ENCODE assay signal across 1 cellular context in the genomic region with DNA sequence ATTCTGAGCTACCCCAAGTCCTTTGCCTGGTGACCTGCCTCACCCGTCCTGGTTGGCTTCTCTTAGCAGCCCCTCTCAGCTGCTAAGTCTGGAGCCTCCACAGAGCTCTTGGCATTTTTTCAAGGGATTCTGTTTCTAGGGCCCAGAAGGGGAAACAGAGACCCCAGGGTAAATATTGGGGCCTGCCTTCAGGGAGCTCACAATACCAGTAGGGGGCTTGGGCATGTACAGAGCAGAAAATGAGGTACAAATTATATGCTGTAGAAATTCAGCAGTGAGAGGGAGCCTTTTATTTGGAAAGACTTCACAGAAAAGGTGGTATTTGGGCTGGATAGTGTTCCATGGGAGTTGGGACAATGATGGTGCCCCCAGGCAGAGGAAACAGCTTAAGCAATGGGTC.
TF ChIP-seq lines count a peak whose summit lies in the region.

No MANE protein-coding gene starts in this region.

TF ChIP-seq in GM12878, 131 proteins besides CTCF, POLR2A, EP300 and RAD21:
- no peak for TF ChIP-seq REST (IDR thresholded peaks at IDR 0.05; ENCODE audit: low read depth, low read length)
- TF ChIP-seq MYB (IDR thresholded peaks at IDR 0.05; ENCODE audit: borderline replicate concordance, low read depth, low read length), result no peak
- TF ChIP-seq, protein P1, sequence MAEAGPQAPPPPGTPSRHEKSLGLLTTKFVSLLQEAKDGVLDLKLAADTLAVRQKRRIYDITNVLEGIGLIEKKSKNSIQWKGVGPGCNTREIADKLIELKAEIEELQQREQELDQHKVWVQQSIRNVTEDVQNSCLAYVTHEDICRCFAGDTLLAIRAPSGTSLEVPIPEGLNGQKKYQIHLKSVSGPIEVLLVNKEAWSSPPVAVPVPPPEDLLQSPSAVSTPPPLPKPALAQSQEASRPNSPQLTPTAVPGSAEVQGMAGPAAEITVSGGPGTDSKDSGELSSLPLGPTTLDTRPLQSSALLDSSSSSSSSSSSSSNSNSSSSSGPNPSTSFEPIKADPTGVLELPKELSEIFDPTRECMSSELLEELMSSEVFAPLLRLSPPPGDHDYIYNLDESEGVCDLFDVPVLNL (IDR thresholded peaks at IDR 0.05; ENCODE audit: low read depth, low read length), result no peak
- TF ChIP-seq FOXK2 (IDR thresholded peaks at IDR 0.05), result no peak
- no peak for TF ChIP-seq RB1 (IDR thresholded peaks at IDR 0.05; ENCODE audit: borderline replicate concordance)
- TF ChIP-seq, protein P2, sequence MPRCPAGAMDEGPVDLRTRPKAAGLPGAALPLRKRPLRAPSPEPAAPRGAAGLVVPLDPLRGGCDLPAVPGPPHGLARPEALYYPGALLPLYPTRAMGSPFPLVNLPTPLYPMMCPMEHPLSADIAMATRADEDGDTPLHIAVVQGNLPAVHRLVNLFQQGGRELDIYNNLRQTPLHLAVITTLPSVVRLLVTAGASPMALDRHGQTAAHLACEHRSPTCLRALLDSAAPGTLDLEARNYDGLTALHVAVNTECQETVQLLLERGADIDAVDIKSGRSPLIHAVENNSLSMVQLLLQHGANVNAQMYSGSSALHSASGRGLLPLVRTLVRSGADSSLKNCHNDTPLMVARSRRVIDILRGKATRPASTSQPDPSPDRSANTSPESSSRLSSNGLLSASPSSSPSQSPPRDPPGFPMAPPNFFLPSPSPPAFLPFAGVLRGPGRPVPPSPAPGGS (IDR thresholded peaks at IDR 0.05; ENCODE audit: borderline replicate concordance, insufficient read depth, low read depth, low read length, poor library complexity, severe bottlenecking), result no peak
- no peak for TF ChIP-seq TBL1XR1 (IDR thresholded peaks at IDR 0.05; ENCODE audit: low read depth, low read length)
- TF ChIP-seq NFYA (IDR thresholded peaks at IDR 0.05; ENCODE audit: borderline replicate concordance, low read depth, low read length), result no peak
- TF ChIP-seq WRNIP1 (IDR thresholded peaks at IDR 0.05; ENCODE audit: borderline replicate concordance, low read depth, low read length), result no peak
- TF ChIP-seq SP1 (IDR thresholded peaks at IDR 0.05; ENCODE audit: low read depth, low read length), result no peak
- no peak for TF ChIP-seq BHLHE40 (IDR thresholded peaks at IDR 0.05; ENCODE audit: borderline replicate concordance in 1 of 2, low read depth in 2 of 2, low read length in 1 of 2)
- TF ChIP-seq ZNF384 (IDR thresholded peaks at IDR 0.05; ENCODE audit: borderline replicate concordance, low read depth, low read length), result no peak
- no peak for TF ChIP-seq CEBPZ (IDR thresholded peaks at IDR 0.05; ENCODE audit: low read depth, low read length)
TF ChIP-seq in GM12878: peak in this region for 0.
